In genomic region chr19:11066326-11066725, GRCh38 we compare ENCODE assay signal across 23 cellular contexts.
"Had no signal": no experiment of that assay in that cellular context is flagged by ENCODE, and none has a peak within 500 bp of the region (broad histone marks: within the 10 kb centered on the region; RNA-seq: fewer than 3 reads in every experiment).

No MANE protein-coding gene starts in this region.

- DNase-seq: activated CD4-positive, alpha-beta T cell treated with anti-CD3 and anti-CD28 coated beads for 1 hour; activated CD4-positive, alpha-beta T cell treated with anti-CD3 and anti-CD28 coated beads, Interleukin-2, amount 10 ng/mL, durations not matched to agents 24 days and 14 days; activated CD4-positive, alpha-beta T cell treated with anti-CD3 and anti-CD28 coated beads, Interleukin-2, amount 50 U/mL, for 48 hours; activated CD8-positive, alpha-beta memory T cell treated with anti-CD3 and anti-CD28 coated beads for 24 hours; activated effector memory CD4-positive, alpha-beta T cell treated with anti-CD3 and anti-CD28 coated beads, Interleukin-2, amount 50 U/mL, for 16 hours; activated naive CD4-positive, alpha-beta T cell treated with anti-CD3 and anti-CD28 coated beads for 36 hours; activated naive CD8-positive, alpha-beta T cell treated with anti-CD3 and anti-CD28 coated beads, Interleukin-2, amount 10 ng/mL, durations not matched to agents 7 days and 5 days; activated T-cell treated with anti-CD3 and anti-CD28 coated beads, Interleukin-2, amount 50 U/mL, for 4 hours; anterior cingulate cortex; caudate nucleus; MM.1S; NCI-H1105; NCI-H1436; NCI-H187; NCI-H2081; NCI-H510A treated with DMSO at 0.1 percent for 48 hours; NCI-H69; Peyer's patch; SHP77 treated with DMSO at 0.1 percent for 48 hours; T-helper 17 cell; T-helper 9 cell had no signal

- H3K27ac ChIP-seq: Peyer's patch had no signal

- H3K4me1 ChIP-seq: Peyer's patch had no signal

- H3K4me1 Mint-ChIP-seq: activated CD4-positive, alpha-beta T cell treated with anti-CD3 and anti-CD28 coated beads, Interleukin-2, amount 10 ng/mL, durations not matched to agents 24 days and 14 days; activated naive CD8-positive, alpha-beta T cell treated with anti-CD3 and anti-CD28 coated beads, Interleukin-2, amount 10 ng/mL, durations not matched to agents 7 days and 5 days had no signal

- H3K27me3 Mint-ChIP-seq: activated CD4-positive, alpha-beta T cell treated with anti-CD3 and anti-CD28 coated beads, Interleukin-2, amount 10 ng/mL, durations not matched to agents 24 days and 14 days; activated naive CD8-positive, alpha-beta T cell treated with anti-CD3 and anti-CD28 coated beads, Interleukin-2, amount 10 ng/mL, durations not matched to agents 7 days and 5 days; T-helper 17 cell had no signal

- ATAC-seq: activated T-cell treated with anti-CD3 and anti-CD28 coated beads, Interleukin-2, amount 50 U/mL, for 4 hours; T-helper 17 cell; WTC11 had no signal

- H3K4me3 ChIP-seq: adrenal gland, Peyer's patch had no signal

- H3K4me3 Mint-ChIP-seq: activated CD4-positive, alpha-beta T cell treated with anti-CD3 and anti-CD28 coated beads, Interleukin-2, amount 10 ng/mL, durations not matched to agents 24 days and 14 days; activated naive CD4-positive, alpha-beta T cell treated with anti-CD3 and anti-CD28 coated beads for 36 hours; activated naive CD8-positive, alpha-beta T cell treated with anti-CD3 and anti-CD28 coated beads, Interleukin-2, amount 10 ng/mL, durations not matched to agents 7 days and 5 days; activated T-cell treated with anti-CD3 and anti-CD28 coated beads, Interleukin-2, amount 50 U/mL, for 4 hours; T-helper 17 cell; WTC11 had no signal

- H3K27ac Mint-ChIP-seq: activated CD4-positive, alpha-beta T cell treated with anti-CD3 and anti-CD28 coated beads, Interleukin-2, amount 10 ng/mL, durations not matched to agents 24 days and 14 days; activated naive CD4-positive, alpha-beta T cell treated with anti-CD3 and anti-CD28 coated beads for 36 hours; activated naive CD8-positive, alpha-beta T cell treated with anti-CD3 and anti-CD28 coated beads, Interleukin-2, amount 10 ng/mL, durations not matched to agents 7 days and 5 days; T-helper 17 cell; WTC11 had no signal

- H3K9me3 Mint-ChIP-seq: activated CD4-positive, alpha-beta T cell treated with anti-CD3 and anti-CD28 coated beads, Interleukin-2, amount 10 ng/mL, durations not matched to agents 24 days and 14 days; activated naive CD4-positive, alpha-beta T cell treated with anti-CD3 and anti-CD28 coated beads for 36 hours; activated naive CD8-positive, alpha-beta T cell treated with anti-CD3 and anti-CD28 coated beads, Interleukin-2, amount 10 ng/mL, durations not matched to agents 7 days and 5 days; activated T-cell treated with anti-CD3 and anti-CD28 coated beads, Interleukin-2, amount 50 U/mL, for 4 hours had no signal

- H3K27me3 ChIP-seq: adrenal gland, Peyer's patch had no signal

- H3K9me3 ChIP-seq: adrenal gland, Peyer's patch had no signal
